18 cellular contexts compared by ENCODE assay signal in the genomic region with DNA sequence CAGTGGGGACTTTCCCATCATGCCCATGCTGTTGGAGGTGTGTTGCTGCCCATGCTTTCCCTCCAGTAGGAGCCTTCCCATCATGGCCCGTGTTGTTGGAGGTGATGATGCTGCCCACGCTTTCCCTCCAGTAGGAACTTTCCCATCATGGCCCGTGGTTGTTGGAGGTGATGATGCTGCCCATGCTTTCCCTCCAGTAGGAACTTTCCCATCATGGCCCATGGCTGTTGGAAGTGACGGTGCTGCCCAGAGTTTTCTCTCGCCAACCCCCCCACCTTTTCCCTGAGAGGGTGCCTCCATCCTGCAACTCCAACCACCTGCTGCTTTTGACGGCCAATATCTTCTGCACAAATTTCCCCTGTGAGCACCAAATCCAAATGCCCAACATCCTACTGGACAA.
DNase-seq lines count a peak whose midpoint lies in the region; ATAC-seq, FAIRE-seq and TF ChIP-seq lines count a peak whose summit lies in the region.
"Had no signal": no experiment of that assay in that cellular context is flagged by ENCODE, and none has a peak within 500 bp of the region (broad histone marks: within the 10 kb centered on the region; RNA-seq: fewer than 3 reads in every experiment).

No MANE protein-coding gene starts in this region.

- no peak overlapping the region for H3K4me3 ChIP-seq in H1 (ENCODE audit: extremely low read depth in 1 of 4, insufficient read depth in 2 of 4, low read depth in 3 of 4, low read length in 4 of 4)
- no peak overlapping the region for H3K4me3 ChIP-seq in trophoblast cell (ENCODE audit: low read depth, low read length)
- no peak overlapping the region for H3K4me3 ChIP-seq in psoas muscle
- no peak overlapping the region for H3K4me3 ChIP-seq in sigmoid colon
- H3K4me3 ChIP-seq: GM23338 had no signal

- H3K27me3 Mint-ChIP-seq in natural killer cell treated with Interleukin-12 subunit alpha and Interleukin-12 subunit beta and Interleukin-15 and Interleukin-18, amount 100 ng/mL, for 72 hours = no peaks in the 10 kb centered on the region
- peaks cover 0 to 5% of the 10 kb centered on the region in 2 donors for H3K27me3 Mint-ChIP-seq in natural killer cell (ENCODE audit: low read depth in 2 of 2)
- H3K27me3 Mint-ChIP-seq: CD4-positive, CD25-positive, alpha-beta regulatory T cell had no signal

- H2BK12ac ChIP-seq in H1 (ENCODE audit: low read depth, low read length) (peak overlapping the region; percentile 2; the same call in 1 of the 2 replicates), trophoblast cell (ENCODE audit: low read length) (peak overlapping the region; percentile 0)

- H3K27ac ChIP-seq in H1 (ENCODE audit: low read depth, low read length) (no peak overlapping the region), trophoblast cell (ENCODE audit: low read depth, low read length) (no peak overlapping the region), psoas muscle (no peak overlapping the region), sigmoid colon (no peak overlapping the region)

- H3K36me3 ChIP-seq in H1 (ENCODE audit: control insufficient read depth in 2 of 4, insufficient read depth in 4 of 4, low read length in 3 of 4) (no peaks in the 10 kb centered on the region), trophoblast cell (ENCODE audit: control insufficient read depth in 1 of 2, insufficient read depth in 2 of 2, low read length in 2 of 2) (no peaks in the 10 kb centered on the region), psoas muscle (ENCODE audit: insufficient read depth in 1 of 2, low read depth in 1 of 2) (no peaks in the 10 kb centered on the region), sigmoid colon (no peaks in the 10 kb centered on the region)
- H3K36me3 ChIP-seq: BE2C had no signal

- peaks cover 55% of the 10 kb centered on the region in 2 donors for H3K4me1 Mint-ChIP-seq in natural killer cell treated with Interleukin-12 subunit alpha and Interleukin-12 subunit beta and Interleukin-15 and Interleukin-18, amount 100 ng/mL, for 72 hours (ENCODE audit: low read depth in 2 of 2)
- peaks cover 33 to 42% of the 10 kb centered on the region in 2 donors for H3K4me1 Mint-ChIP-seq in natural killer cell

- H3K79me1 ChIP-seq in H1 (ENCODE audit: low read depth, low read length) = no peaks in the 10 kb centered on the region
- H3K79me1 ChIP-seq in trophoblast cell (ENCODE audit: low read length) = peaks cover 29% of the 10 kb centered on the region

- peak overlapping the region; percentile 5 to 98 for H3K27ac Mint-ChIP-seq in natural killer cell treated with Interleukin-12 subunit alpha and Interleukin-12 subunit beta and Interleukin-15 and Interleukin-18, amount 100 ng/mL, for 72 hours
- H3K27ac Mint-ChIP-seq in natural killer cell = no peak overlapping the region
- H3K27ac Mint-ChIP-seq: GM23338 had no signal

- H3K36me3 Mint-ChIP-seq in natural killer cell treated with Interleukin-12 subunit alpha and Interleukin-12 subunit beta and Interleukin-15 and Interleukin-18, amount 100 ng/mL, for 72 hours = no peaks in the 10 kb centered on the region
- no peaks in the 10 kb centered on the region for H3K36me3 Mint-ChIP-seq in natural killer cell

- H3K9ac ChIP-seq in H1 (replicated peaks in 1 of 4; ENCODE audit: extremely low read depth in 1 of 4, low read depth in 3 of 4, low read length in 3 of 4) (no peak overlapping the region), trophoblast cell (ENCODE audit: low read length) (no peak overlapping the region)

- 99% methylated on average over 6 of the region's 6 CpGs; no CpG with 5 or more reads in 1 of the 2 experiments for WGBS in H1 (ENCODE audit: extremely low coverage in 1 of 2, insufficient coverage in 1 of 2, insufficient read length in 1 of 2, insufficient replicate concordance in 2 of 2, low coverage in 1 of 2, low lambda C conversion rate in 2 of 2, missing lambda C conversion rate in 1 of 2), 2 experiments
- no CpG with 5 or more reads among the region's 6 CpGs for WGBS in trophoblast cell (ENCODE audit: extremely low coverage, insufficient coverage, insufficient read length)
- 92 to 98% (median 92%) methylated on average over 6 of the region's 6 CpGs for WGBS in psoas muscle, 3 donors
- 95% methylated on average over 6 of the region's 6 CpGs for WGBS in sigmoid colon, 2 donors

- H4K91ac ChIP-seq in H1 (replicated peaks; ENCODE audit: insufficient read length, low read length) (no peak overlapping the region), trophoblast cell (ENCODE audit: low read depth, low read length) (peak overlapping the region; percentile 59)

- H2BK5ac ChIP-seq in H1 (ENCODE audit: low read depth, low read length) (0 out of 2 replicates have a peak overlapping the region, but pooled peaks have one; percentile 24), trophoblast cell (ENCODE audit: low read depth, low read length, poor library complexity) (no peak overlapping the region)

- H3K4me3 Mint-ChIP-seq in natural killer cell treated with Interleukin-12 subunit alpha and Interleukin-12 subunit beta and Interleukin-15 and Interleukin-18, amount 100 ng/mL, for 72 hours = no peak overlapping the region
- H3K4me3 Mint-ChIP-seq in natural killer cell = no peak overlapping the region
- H3K4me3 Mint-ChIP-seq: CD4-positive, CD25-positive, alpha-beta regulatory T cell; GM23338 had no signal

- no peak overlapping the region for H4K12ac ChIP-seq in trophoblast cell (ENCODE audit: low read depth, low read length)

- H3K27me3 ChIP-seq in H1 (replicated peaks in 1 of 4; ENCODE audit: control insufficient read depth in 3 of 4, extremely low read depth in 1 of 4, insufficient read depth in 3 of 4, low read length in 3 of 4) (peaks cover 0 to 4% (median 2%) of the 10 kb centered on the region in 4 experiments; a peak in 3 of 7 replicates), trophoblast cell (ENCODE audit: insufficient read depth, low read length) (no peaks in the 10 kb centered on the region), psoas muscle (ENCODE audit: insufficient read depth in 3 of 3, low read length in 2 of 3) (no peaks in the 10 kb centered on the region), sigmoid colon (no peaks in the 10 kb centered on the region)
- H3K27me3 ChIP-seq: BE2C had no signal

- no peak overlapping the region for H2AFZ ChIP-seq in H1 (ENCODE audit: low read length)
- H2AFZ ChIP-seq in trophoblast cell (ENCODE audit: insufficient read depth, low read length, poor library complexity) = no peak overlapping the region
- H2AFZ ChIP-seq: GM23338 had no signal

- no peak overlapping the region for H3K14ac ChIP-seq in H1 (ENCODE audit: insufficient read length)
- no peak overlapping the region for H3K14ac ChIP-seq in trophoblast cell (ENCODE audit: low read length)

- H3K79me2 ChIP-seq in H1 (ENCODE audit: control insufficient read depth in 1 of 2, insufficient read depth in 2 of 2, low read length in 2 of 2) (no peaks in the 10 kb centered on the region), trophoblast cell (ENCODE audit: control insufficient read depth, insufficient read depth, low read length, poor library complexity) (peaks cover 2% of the 10 kb centered on the region)

- ATAC-seq in natural killer cell treated with Interleukin-12 subunit alpha and Interleukin-12 subunit beta and Interleukin-15 and Interleukin-18, amount 100 ng/mL, for 72 hours = no peak
- ATAC-seq in natural killer cell (no peak), psoas muscle (no peak), HG02763 (IDR thresholded peaks at IDR 0.05; ENCODE audit: unreplicated experiment) (no peak)
- ATAC-seq: GM23338 had no signal

- H2BK120ac ChIP-seq in H1 (replicated peaks; ENCODE audit: low read depth, low read length) (no peak overlapping the region), trophoblast cell (ENCODE audit: insufficient read depth, low read length, poor library complexity) (no peak overlapping the region)

- peaks cover 0 to 2% of the 10 kb centered on the region in 2 experiments; a peak in 1 of 4 replicates for H3K9me3 ChIP-seq in H1 (ENCODE audit: insufficient read depth in 2 of 2, low read depth in 1 of 2, low read length in 1 of 2)
- peaks cover 2% of the 10 kb centered on the region for H3K9me3 ChIP-seq in trophoblast cell (ENCODE audit: insufficient read depth, low read depth, low read length)
- no peaks in the 10 kb centered on the region for H3K9me3 ChIP-seq in psoas muscle
- no peaks in the 10 kb centered on the region for H3K9me3 ChIP-seq in sigmoid colon
- H3K9me3 ChIP-seq: BE2C had no signal

- no peak overlapping the region for H3K23ac ChIP-seq in H1 (ENCODE audit: insufficient read length)
- H3K23ac ChIP-seq in trophoblast cell (ENCODE audit: low read length) = no peak overlapping the region

- no peak overlapping the region for H3K4ac ChIP-seq in H1 (replicated peaks; ENCODE audit: insufficient read length, low read depth, low read length)
- H3K4ac ChIP-seq in trophoblast cell (ENCODE audit: low read depth, low read length) = no peak overlapping the region

- peaks cover 0 to 19% (median 4%) of the 10 kb centered on the region in 4 experiments; a peak in 4 of 7 replicates for H3K4me1 ChIP-seq in H1 (replicated peaks in 1 of 4; ENCODE audit: control insufficient read depth in 3 of 4, insufficient read depth in 4 of 4, low read length in 3 of 4)
- peaks cover 27 to 42% of the 10 kb centered on the region in 2 experiments for H3K4me1 ChIP-seq in trophoblast cell (ENCODE audit: control insufficient read depth in 1 of 2, insufficient read depth in 2 of 2, low read length in 2 of 2)
- peaks cover 46% of the 10 kb centered on the region for H3K4me1 ChIP-seq in psoas muscle
- H3K4me1 ChIP-seq in sigmoid colon = peaks cover 0 to 41% (median 32%) of the 10 kb centered on the region in 4 donors
- H3K4me1 ChIP-seq: BE2C had no signal

- H4K8ac ChIP-seq in H1 (ENCODE audit: extremely low read depth, insufficient read depth, low read length) (no peak overlapping the region), trophoblast cell (ENCODE audit: low read depth, low read length) (no peak overlapping the region)

- TF ChIP-seq POLR2A in H1 (IDR thresholded peaks at IDR 0.05; ENCODE audit: control extremely low read depth in 1 of 2, low read depth in 2 of 2, low read length in 2 of 2) (no peak), sigmoid colon (IDR thresholded peaks at IDR 0.05) (no peak)

- TF ChIP-seq EP300 in H1 (IDR thresholded peaks at IDR 0.05; ENCODE audit: borderline replicate concordance in 1 of 2, low read depth in 2 of 2, low read length in 2 of 2) (no peak), sigmoid colon (IDR thresholded peaks at IDR 0.05) (no peak)

- CTCF ChIA-PET in H1 (lab: Charles Lee; ENCODE audit: partially characterized antibody) = interaction anchor here (1.2 kb wide), 1 partner anchor 808 kb away, joined by 3 read pairs; no protein-coding TSS in a partner anchor

- H3K4me2 ChIP-seq in H1 (ENCODE audit: insufficient read depth in 1 of 2, low read depth in 2 of 2, low read length in 2 of 2) (no peak overlapping the region), trophoblast cell (ENCODE audit: low read length) (no peak overlapping the region)
- H3K4me2 ChIP-seq: GM23338 had no signal

- no peak for DNase-seq in natural killer cell treated with Interleukin-12 subunit alpha and Interleukin-12 subunit beta and Interleukin-15 and Interleukin-18, amount 100 ng/mL, for 72 hours (ENCODE audit: low spot score)
- DNase-seq in natural killer cell (no peak), H1 (ENCODE audit: low read depth in 1 of 2, low spot score in 2 of 2) (no peak), trophoblast cell (no peak), psoas muscle (no peak), sigmoid colon (no peak)
- DNase-seq: BE2C; CD4-positive, CD25-positive, alpha-beta regulatory T cell; EL; GF-D8; HCEC 1CT; KG1; NCI-H1092 treated with DMSO at 0.1 percent for 48 hours; NCI-H1436 treated with DMSO at 0.1 percent for 48 hours; NCI-H1930; NCI-H748 treated with DMSO at 0.1 percent for 48 hours had no signal

- no peak overlapping the region for H2BK20ac ChIP-seq in H1 (ENCODE audit: low read length)

- H3K23me2 ChIP-seq in H1 (ENCODE audit: low read depth, low read length) = no peaks in the 10 kb centered on the region

- peaks cover 7% of the 10 kb centered on the region for H3K9me3 Mint-ChIP-seq in natural killer cell treated with Interleukin-12 subunit alpha and Interleukin-12 subunit beta and Interleukin-15 and Interleukin-18, amount 100 ng/mL, for 72 hours
- H3K9me3 Mint-ChIP-seq in natural killer cell = no peaks in the 10 kb centered on the region
- H3K9me3 Mint-ChIP-seq: CD4-positive, CD25-positive, alpha-beta regulatory T cell; GM23338 had no signal

- H3K18ac ChIP-seq in H1 (ENCODE audit: extremely low read depth, low read length) (no peak overlapping the region), trophoblast cell (ENCODE audit: low read length) (no peak overlapping the region)

- no peak overlapping the region for H3K56ac ChIP-seq in H1 (replicated peaks; ENCODE audit: insufficient read length, low read depth, low read length)

- FAIRE-seq in H1 (lab: Jason Lieb, UNC) = no peak

- H2AK5ac ChIP-seq in H1 (ENCODE audit: low read depth, low read length) (peak overlapping the region; percentile 98; the same call in 1 of the 2 replicates), trophoblast cell (ENCODE audit: low read length) (no peak overlapping the region)

- TF ChIP-seq CTCF in natural killer cell (IDR thresholded peaks at IDR 0.05) (no peak), H1 (IDR thresholded peaks at IDR 0.05; ENCODE audit: control extremely low read depth in 1 of 3, insufficient read depth in 1 of 3, low read depth in 1 of 3, low read length in 3 of 3) (no peak), psoas muscle (IDR thresholded peaks at IDR 0.05) (no peak), sigmoid colon (IDR thresholded peaks at IDR 0.05) (no peak)

- no peak for TF ChIP-seq RAD21 in H1 (IDR thresholded peaks at IDR 0.05 in 1 of 2, conservative IDR thresholded peaks at IDR 0.05 in 1 of 2; ENCODE audit: low read depth in 2 of 2, low read length in 2 of 2)

- no peaks in the 10 kb centered on the region for H4K20me1 ChIP-seq in H1 (replicated peaks in 1 of 2; ENCODE audit: control insufficient read depth in 1 of 2, insufficient read depth in 2 of 2, low read length in 2 of 2)

- H2BK15ac ChIP-seq in H1 (ENCODE audit: low read length) = no peak overlapping the region

- H4K5ac ChIP-seq in H1 (ENCODE audit: insufficient read length, low read depth, low read length) = no peak overlapping the region

- POLR2A ChIA-PET in H1 (lab: Charles Lee; ENCODE audit: partially characterized antibody) = no interaction called here

- intact Hi-C loops in natural killer cell (cut with micrococcal nuclease) = no loop called here
- intact Hi-C loops in psoas muscle (cut with DNase I) = no loop called here
- intact Hi-C loops in sigmoid colon (cut with DNase I) = no loop called here

Comparison
In these comparisons a context has a peak if more than half of its experiments do, and no peak if none do; other contexts are left out.
1. H3K27ac Mint-ChIP-seq: peak in natural killer cell treated with Interleukin-12 subunit alpha and Interleukin-12 subunit beta and Interleukin-15 and Interleukin-18, amount 100 ng/mL, for 72 hours (2 of 2); none in natural killer cell (0 of 2).